Comparison of ENCODE assay signal across 8 cellular contexts in genomic region chr16:27179500-27180072, GRCh38. TPM values are rescaled to one million over a fixed set of nuclear protein-coding genes. Genes with fewer than 3 reads are reported as not detected.
A peak's percentile ranks its signal among the peaks of the same experiment; 100 is the strongest.
DNase-seq lines count a peak whose midpoint lies in the region; ATAC-seq and TF ChIP-seq lines count a peak whose summit lies in the region.

No MANE protein-coding gene starts in this region.

- TF ChIP-seq POLR2A in stomach (IDR thresholded peaks at IDR 0.05) = no peak

- TF ChIP-seq EP300 in stomach (IDR thresholded peaks at IDR 0.05) = no peak

- H3K79me2 ChIP-seq in PC-3 (ENCODE audit: low read length) = no peaks in the 10 kb centered on the region
- H3K79me2 ChIP-seq in fibroblast of lung (ENCODE audit: control insufficient read depth, insufficient read depth, low read length) = no peaks in the 10 kb centered on the region

- H3K36me3 ChIP-seq in PC-3 (ENCODE audit: low read depth, low read length) = no peaks in the 10 kb centered on the region
- no peaks in the 10 kb centered on the region for H3K36me3 ChIP-seq in fibroblast of lung (ENCODE audit: control insufficient read depth, insufficient read depth, low read length)
- H3K36me3 ChIP-seq in stomach = no peaks in the 10 kb centered on the region

- H3K9ac ChIP-seq in PC-3 (ENCODE audit: low read length) = no peak overlapping the region
- H3K9ac ChIP-seq in fibroblast of lung (ENCODE audit: insufficient read depth, low read length) = no peak overlapping the region

- H4K20me1 ChIP-seq in PC-3 (ENCODE audit: low read length) (no peaks in the 10 kb centered on the region), fibroblast of lung (ENCODE audit: control insufficient read depth, extremely low read depth, insufficient read depth, low read length) (no peaks in the 10 kb centered on the region)

- no peaks in the 10 kb centered on the region for H3K9me2 ChIP-seq in PC-3 (replicated peaks; ENCODE audit: low read length)

- H3K27ac ChIP-seq in PC-3 (ENCODE audit: low read length) (no peak overlapping the region), fibroblast of lung (ENCODE audit: insufficient read depth, low read length) (no peak overlapping the region), stomach (no peak overlapping the region)

- no peak overlapping the region for H3K4me3 ChIP-seq in PC-3 (ENCODE audit: low read length)
- no peak overlapping the region for H3K4me3 ChIP-seq in fibroblast of lung (replicated peaks in 1 of 4; ENCODE audit: control extremely low read depth in 1 of 4, insufficient read depth in 1 of 4, low read depth in 3 of 4, low read length in 4 of 4)
- H3K4me3 ChIP-seq in stomach = no peak overlapping the region

- H2AFZ ChIP-seq in PC-3 (ENCODE audit: low read length) (no peak overlapping the region), fibroblast of lung (ENCODE audit: low read length) (peak overlapping the region; percentile 45)

- H3K4me1 Mint-ChIP-seq in activated T-cell treated with anti-CD3 and anti-CD28 coated beads, Interleukin-2, amount 50 U/mL, for 24 hours (ENCODE audit: low read depth) = peaks cover 54% of the 10 kb centered on the region
- H3K4me1 Mint-ChIP-seq in neural crest cell = no peaks in the 10 kb centered on the region

- no peak overlapping the region for H3K4me3 Mint-ChIP-seq in activated T-cell treated with anti-CD3 and anti-CD28 coated beads, Interleukin-2, amount 50 U/mL, for 24 hours
- no peak overlapping the region for H3K4me3 Mint-ChIP-seq in neural crest cell

- H3K4me1 ChIP-seq in PC-3 (ENCODE audit: insufficient read depth, low read length) = peaks cover 18% of the 10 kb centered on the region
- peaks cover 4% of the 10 kb centered on the region for H3K4me1 ChIP-seq in fibroblast of lung (ENCODE audit: control insufficient read depth, extremely low read depth, insufficient read depth, low read length)
- H3K4me1 ChIP-seq in stomach = peaks cover 0 to 12% (median 5%) of the 10 kb centered on the region in 4 donors

- no TSS peak for BruUV-seq in PC-3 (replicated peaks; lab: Mats Ljungman, UMichigan)

- intact Hi-C loops in PC-3 (cut with micrococcal nuclease) (no loop called here), stomach (cut with DNase I; ENCODE audit: low total_unique reads) (loop anchor here (10.0 kb wide), 2 partner anchors 195 to 275 kb away; no protein-coding TSS in a partner anchor)

- H3K9me3 ChIP-seq in PC-3 (ENCODE audit: low read length) = no peaks in the 10 kb centered on the region
- H3K9me3 ChIP-seq in fibroblast of lung (ENCODE audit: control insufficient read depth, insufficient read depth, low read depth, low read length) = no peaks in the 10 kb centered on the region
- H3K9me3 ChIP-seq in stomach = no peaks in the 10 kb centered on the region

- DNase-seq in NCI-H345 (lab: John Stamatoyannopoulos, UW) (peak; percentile 36), NCI-H345 treated with DMSO at 0.1 percent for 48 hours (lab: John Stamatoyannopoulos, UW; ENCODE audit: unreplicated experiment) (no peak), PC-3 (peak; percentile 58), fibroblast of lung (ENCODE audit: low read depth in 2 of 2) (peak; percentile 42 to 66), neural crest cell (ENCODE audit: low read depth, low spot score) (peak; percentile 80), stomach (peak; percentile 88)
- DNase-seq in activated T-cell treated with anti-CD3 and anti-CD28 coated beads, Interleukin-2, amount 50 U/mL, for 24 hours = peak; percentile 89

- 14 to 22% (median 16%) methylated on average over 13 of the region's 13 CpGs for WGBS in stomach, 5 donors

- no peaks in the 10 kb centered on the region for H3K27me3 Mint-ChIP-seq in activated T-cell treated with anti-CD3 and anti-CD28 coated beads, Interleukin-2, amount 50 U/mL, for 24 hours
- peaks cover 27% of the 10 kb centered on the region for H3K27me3 Mint-ChIP-seq in neural crest cell (ENCODE audit: low read depth)

- H3K27me3 ChIP-seq in PC-3 (ENCODE audit: low read length) = no peaks in the 10 kb centered on the region
- no peaks in the 10 kb centered on the region for H3K27me3 ChIP-seq in fibroblast of lung (ENCODE audit: control insufficient read depth, insufficient read depth, low read length)
- no peaks in the 10 kb centered on the region for H3K27me3 ChIP-seq in stomach

- no peaks in the 10 kb centered on the region for H3K9me3 Mint-ChIP-seq in activated T-cell treated with anti-CD3 and anti-CD28 coated beads, Interleukin-2, amount 50 U/mL, for 24 hours
- H3K9me3 Mint-ChIP-seq in neural crest cell = no peaks in the 10 kb centered on the region

- no peaks in the 10 kb centered on the region for H3K36me3 Mint-ChIP-seq in activated T-cell treated with anti-CD3 and anti-CD28 coated beads, Interleukin-2, amount 50 U/mL, for 24 hours (ENCODE audit: low read depth)
- H3K36me3 Mint-ChIP-seq in neural crest cell (ENCODE audit: low read depth) = no peaks in the 10 kb centered on the region

- peak; percentile 73 for ATAC-seq in HG03139 (IDR thresholded peaks at IDR 0.05; ENCODE audit: unreplicated experiment)
- peak; percentile 37; the same call in 1 of the 2 replicates for ATAC-seq in PC-3

- POLR2A ChIA-PET in PC-3 (lab: Charles Lee; ENCODE audit: unreplicated experiment) = no interaction called here

- peak; percentile 66 for TF ChIP-seq CTCF in PC-3 (conservative IDR thresholded peaks at IDR 0.05; ENCODE audit: low read depth, low read length)
- TF ChIP-seq CTCF in fibroblast of lung (conservative IDR thresholded peaks at IDR 0.05 in 1 of 2, IDR thresholded peaks at IDR 0.05 in 1 of 2; ENCODE audit: low read depth in 1 of 2, low read length in 2 of 2) = peak; percentile 92 to 94
- TF ChIP-seq CTCF in neural crest cell (conservative IDR thresholded peaks at IDR 0.05) = peak; percentile 78
- TF ChIP-seq CTCF in stomach (IDR thresholded peaks at IDR 0.05) = peak in 6 of 7 experiments; percentile 46 to 96 (median 92)

- CTCF ChIA-PET in PC-3 (lab: Charles Lee) = interaction anchor here (0.5 to 0.6 kb wide), 2 partner anchors 24 to 55 kb away, joined by 3 to 4 read pairs; partner anchors contain the start of gene KDM8

- H3K4me2 ChIP-seq in PC-3 (ENCODE audit: low read length) = no peak overlapping the region
- H3K4me2 ChIP-seq in fibroblast of lung (ENCODE audit: extremely low read depth, insufficient read depth, low read length) = no peak overlapping the region

- H3F3A ChIP-seq in PC-3 (ENCODE audit: low read length, unreplicated experiment) = no peaks in the 10 kb centered on the region

- peak overlapping the region; percentile 62 for H3K27ac Mint-ChIP-seq in activated T-cell treated with anti-CD3 and anti-CD28 coated beads, Interleukin-2, amount 50 U/mL, for 24 hours
- no peak overlapping the region for H3K27ac Mint-ChIP-seq in neural crest cell (ENCODE audit: unreplicated experiment)

RNA-seq across cellular contexts. Expression of gene KDM8, which starts 23.7 kb away (rescaled TPM):
- total RNA-seq in PC-3 (2014; rRNA removed) (5.0 and 7.8 TPM in 2 replicates), fibroblast of lung (1.8 and 3.6 TPM in 2 replicates), neural crest cell (15.6 and 16.3 TPM in 2 replicates), stomach (10 to 100 TPM in 1 of 5 donors, 1 to 10 TPM in 4; 1.4 to 58.3 (median 3.1) TPM)
- polyA plus RNA-seq in fibroblast of lung (2.0 and 2.9 TPM in 2 replicates), stomach (1 to 10 TPM; 2.7 to 3.5 (median 2.7) TPM)
- 2.9 and 3.8 TPM in 2 replicates for polyA plus RNA-seq in fibroblast of lung (2012)
- 7.1 and 8.2 TPM in 2 replicates for polyA minus RNA-seq in fibroblast of lung (ENCODE audit: low replicate concordance)
